Comparison of ENCODE assay signal across 1 cellular context in genomic region chr1:155002479-155003226, GRCh38.
A peak's percentile ranks its signal among the peaks of the same experiment; 100 is the strongest.
TF ChIP-seq lines count a peak whose summit lies in the region.

ZBTB7B (plus strand) TSS chr1:155002802; CDS start chr1:155014661, 11,859 bp downstream.

TF ChIP-seq in HepG2, 621 proteins besides CTCF, POLR2A, EP300 and RAD21 (continued from another document):
- TF ChIP-seq ZNF687 (CRISPR knock-in tag; IDR thresholded peaks at IDR 0.05) (no peak), UBTF (CRISPR knock-in tag; IDR thresholded peaks at IDR 0.05) (0 out of 2 replicates have a peak, but pooled peaks have one; percentile 21), MYC (CRISPR knock-in tag; IDR thresholded peaks at IDR 0.05; ENCODE audit: borderline replicate concordance) (0 out of 2 replicates have a peak, but pooled peaks have one; percentile 17), KDM5B (CRISPR knock-in tag; IDR thresholded peaks at IDR 0.05; ENCODE audit: borderline replicate concordance) (0 out of 2 replicates have a peak, but pooled peaks have one; percentile 38), MEF2D (CRISPR knock-in tag; IDR thresholded peaks at IDR 0.05) (no peak), JUND (CRISPR knock-in tag; IDR thresholded peaks at IDR 0.05) (no peak), ZNF572 (CRISPR knock-in tag; IDR thresholded peaks at IDR 0.05) (peak; percentile 27; the same call in 1 of the 2 replicates), ZFX (CRISPR knock-in tag; IDR thresholded peaks at IDR 0.05; ENCODE audit: low read depth) (peak; percentile 29; the same call in 1 of the 2 replicates), ZFY (CRISPR knock-in tag; IDR thresholded peaks at IDR 0.05) (peak; percentile 64), ZNF263 (CRISPR knock-in tag; IDR thresholded peaks at IDR 0.05) (no peak), CREBL2 (CRISPR knock-in tag; IDR thresholded peaks at IDR 0.05; ENCODE audit: borderline replicate concordance) (no peak), BRD4 (CRISPR knock-in tag; IDR thresholded peaks at IDR 0.05) (peak; percentile 30; the same call in 1 of the 2 replicates), ATAD3A (CRISPR knock-in tag; IDR thresholded peaks at IDR 0.05) (no peak), ZNF138 (CRISPR knock-in tag; IDR thresholded peaks at IDR 0.05; ENCODE audit: low read depth) (no peak), ZNF562 (CRISPR knock-in tag; IDR thresholded peaks at IDR 0.05; ENCODE audit: borderline replicate concordance) (no peak), POLR2G (IDR thresholded peaks at IDR 0.05; ENCODE audit: low read depth, low read length) (0 out of 2 replicates have a peak, but pooled peaks have one; percentile 5), ZNF615 (CRISPR knock-in tag; IDR thresholded peaks at IDR 0.05; ENCODE audit: borderline replicate concordance) (no peak), TIGD3 (CRISPR knock-in tag; IDR thresholded peaks at IDR 0.05; ENCODE audit: borderline replicate concordance) (no peak), KAT7 (CRISPR knock-in tag; IDR thresholded peaks at IDR 0.05; ENCODE audit: borderline replicate concordance) (0 out of 2 replicates have a peak, but pooled peaks have one; percentile 27), KLF12 (CRISPR knock-in tag; IDR thresholded peaks at IDR 0.05; ENCODE audit: borderline replicate concordance) (no peak), ZNF280B (CRISPR knock-in tag; IDR thresholded peaks at IDR 0.05; ENCODE audit: borderline replicate concordance) (no peak), SETDB1 (CRISPR knock-in tag; IDR thresholded peaks at IDR 0.05; ENCODE audit: borderline replicate concordance) (no peak), LRRFIP1 (CRISPR knock-in tag; conservative IDR thresholded peaks at IDR 0.05) (no peak), SRF (IDR thresholded peaks at IDR 0.05; ENCODE audit: low read depth, low read length) (0 out of 2 replicates have a peak, but pooled peaks have one; percentile 18), ZNF441 (CRISPR knock-in tag; IDR thresholded peaks at IDR 0.05; ENCODE audit: borderline replicate concordance) (peak; percentile 56; the same call in 1 of the 2 replicates), SPEN (CRISPR knock-in tag; IDR thresholded peaks at IDR 0.05; ENCODE audit: low read depth) (no peak), PREB (CRISPR knock-in tag; IDR thresholded peaks at IDR 0.05) (no peak), HOXA3 (CRISPR knock-in tag; IDR thresholded peaks at IDR 0.05) (no peak), SALL1 (CRISPR knock-in tag; IDR thresholded peaks at IDR 0.05) (peak; percentile 23; the same call in 1 of the 2 replicates), FUBP1 (CRISPR knock-in tag; IDR thresholded peaks at IDR 0.05; ENCODE audit: borderline replicate concordance) (no peak), KLF16 (CRISPR knock-in tag; IDR thresholded peaks at IDR 0.05) (no peak), ZNF232 (CRISPR knock-in tag; IDR thresholded peaks at IDR 0.05; ENCODE audit: borderline replicate concordance) (no peak; the same call in 1 of the 2 replicates), SMAD3 (CRISPR knock-in tag; IDR thresholded peaks at IDR 0.05) (0 out of 2 replicates have a peak, but pooled peaks have one; percentile 11), ZNF235 (CRISPR knock-in tag; IDR thresholded peaks at IDR 0.05; ENCODE audit: borderline replicate concordance) (peak; percentile 2; the same call in 1 of the 2 replicates)
